ENCODE assay signal across 14 cellular contexts in genomic region chr10:13806419-13806818, GRCh38.
DNase-seq lines count a peak whose midpoint lies in the region; ATAC-seq and TF ChIP-seq lines count a peak whose summit lies in the region.
"Had no signal": no experiment of that assay in that cellular context is flagged by ENCODE, and none has a peak within 500 bp of the region (broad histone marks: within the 10 kb centered on the region; RNA-seq: fewer than 3 reads in every experiment).

No MANE protein-coding gene starts in this region.

- no peak for TF ChIP-seq POLR2A in thyroid gland (IDR thresholded peaks at IDR 0.05)

- H3K4me1 Mint-ChIP-seq in CD8-positive, alpha-beta T cell (ENCODE audit: low read depth): peaks cover 7% of the 10 kb centered on the region
- H3K4me1 Mint-ChIP-seq in chondrocyte (ENCODE audit: low read depth): peaks cover 65% of the 10 kb centered on the region
- H3K4me1 Mint-ChIP-seq in memory B cell: peaks cover 4% of the 10 kb centered on the region

- H3K9me3 Mint-ChIP-seq in CD8-positive, alpha-beta T cell: no peaks in the 10 kb centered on the region
- H3K9me3 Mint-ChIP-seq in chondrocyte (ENCODE audit: low read depth) (no peaks in the 10 kb centered on the region), memory B cell (no peaks in the 10 kb centered on the region)
- H3K9me3 Mint-ChIP-seq: HFFc6 had no signal

- H3K36me3 ChIP-seq in CD8-positive, alpha-beta T cell (ENCODE audit: insufficient read depth, low read length): no peaks in the 10 kb centered on the region
- no peaks in the 10 kb centered on the region for H3K36me3 ChIP-seq in thyroid gland
- H3K36me3 ChIP-seq: BE2C had no signal

- no peak for TF ChIP-seq CTCF in CD8-positive, alpha-beta T cell (IDR thresholded peaks at IDR 0.05)
- no peak for TF ChIP-seq CTCF in chondrocyte (IDR thresholded peaks at IDR 0.05)
- no peak for TF ChIP-seq CTCF in thyroid gland (IDR thresholded peaks at IDR 0.05)
- no peak for TF ChIP-seq CTCF in GM10266 (IDR thresholded peaks at IDR 0.05; ENCODE audit: control insufficient read depth, insufficient read depth, low read depth, missing control alignments)

- intact Hi-C loops in CD8-positive, alpha-beta T cell (cut with DNase I, micrococcal nuclease): loop anchor here in 1 of 2 experiments (10.0 kb wide), 1 partner anchor 728 kb away; no protein-coding TSS in a partner anchor
- intact Hi-C loops in thyroid gland (cut with DNase I): no loop called here

- CTCF ChIA-PET in CD8-positive, alpha-beta T cell (lab: Charles Lee): interaction anchor here (1.0 to 1.3 kb wide), 2 partner anchors 23 to 55 kb away, joined by 3 read pairs; no protein-coding TSS in a partner anchor

- H3K27me3 ChIP-seq in CD8-positive, alpha-beta T cell (ENCODE audit: insufficient read depth, low read length): no peaks in the 10 kb centered on the region
- H3K27me3 ChIP-seq in thyroid gland: no peaks in the 10 kb centered on the region
- H3K27me3 ChIP-seq: BE2C had no signal

- POLR2A ChIA-PET in CD8-positive, alpha-beta T cell (lab: Charles Lee): no interaction called here

- no peak overlapping the region for H3K27ac ChIP-seq in CD8-positive, alpha-beta T cell (ENCODE audit: low read depth, low read length)
- peak overlapping the region in 2 of 3 donors; percentile 11 to 56 for H3K27ac ChIP-seq in thyroid gland
- H3K27ac ChIP-seq: C4-2B, HL-60 had no signal

- no peaks in the 10 kb centered on the region for H3K9me3 ChIP-seq in CD8-positive, alpha-beta T cell (ENCODE audit: low read length)
- no peaks in the 10 kb centered on the region for H3K9me3 ChIP-seq in thyroid gland
- H3K9me3 ChIP-seq: BE2C had no signal

- ATAC-seq in CD8-positive, alpha-beta T cell: no peak
- ATAC-seq in memory B cell (ENCODE audit: low read depth) (peak; percentile 32), HG03571 (IDR thresholded peaks at IDR 0.05; ENCODE audit: unreplicated experiment) (no peak)

- 80 to 86% methylated on average over 3 of the region's 3 CpGs for WGBS in thyroid gland, 2 donors

- H3K4me3 ChIP-seq in CD8-positive, alpha-beta T cell (ENCODE audit: low read depth, low read length): no peak overlapping the region
- no peak overlapping the region for H3K4me3 ChIP-seq in thyroid gland (replicated peaks in 1 of 3)

- H3K27ac Mint-ChIP-seq in CD8-positive, alpha-beta T cell: peak overlapping the region; percentile 73
- peak overlapping the region; percentile 47 for H3K27ac Mint-ChIP-seq in chondrocyte (ENCODE audit: unreplicated experiment)
- H3K27ac Mint-ChIP-seq in memory B cell: no peak overlapping the region
- H3K27ac Mint-ChIP-seq: HFFc6 had no signal

- no peaks in the 10 kb centered on the region for H3K36me3 Mint-ChIP-seq in CD8-positive, alpha-beta T cell
- peaks cover 16% of the 10 kb centered on the region for H3K36me3 Mint-ChIP-seq in chondrocyte (ENCODE audit: low read depth)
- H3K36me3 Mint-ChIP-seq in memory B cell: no peaks in the 10 kb centered on the region

- DNase-seq in CD8-positive, alpha-beta T cell: no peak
- no peak for DNase-seq in chondrocyte (ENCODE audit: low spot score)
- no peak for DNase-seq in memory B cell (ENCODE audit: low spot score in 2 of 2)
- DNase-seq in thyroid gland: no peak
- DNase-seq in GM10266 (ENCODE audit: extremely low spot score): no peak
- no peak for DNase-seq in MV-4-11 (lab: John Stamatoyannopoulos, UW)
- DNase-seq: BE2C, DMS53, GF-D8, HCEC 1CT, HFFc6 had no signal

- H3K4me1 ChIP-seq in CD8-positive, alpha-beta T cell (ENCODE audit: insufficient read depth, low read length): peaks cover 9% of the 10 kb centered on the region
- peaks cover 49 to 82% of the 10 kb centered on the region in 2 donors for H3K4me1 ChIP-seq in thyroid gland
- H3K4me1 ChIP-seq: BE2C had no signal

- peaks cover 2% of the 10 kb centered on the region for H3K27me3 Mint-ChIP-seq in CD8-positive, alpha-beta T cell (ENCODE audit: low read depth)
- H3K27me3 Mint-ChIP-seq in chondrocyte (ENCODE audit: low read depth) (no peaks in the 10 kb centered on the region), memory B cell (peaks cover 1% of the 10 kb centered on the region)

- no peak overlapping the region for H3K4me3 Mint-ChIP-seq in CD8-positive, alpha-beta T cell
- H3K4me3 Mint-ChIP-seq in chondrocyte (ENCODE audit: unreplicated experiment) (no peak overlapping the region), memory B cell (no peak overlapping the region)
- H3K4me3 Mint-ChIP-seq: HFFc6 had no signal
